Comparison of ENCODE assay signal across 23 cellular contexts in the genomic region with DNA sequence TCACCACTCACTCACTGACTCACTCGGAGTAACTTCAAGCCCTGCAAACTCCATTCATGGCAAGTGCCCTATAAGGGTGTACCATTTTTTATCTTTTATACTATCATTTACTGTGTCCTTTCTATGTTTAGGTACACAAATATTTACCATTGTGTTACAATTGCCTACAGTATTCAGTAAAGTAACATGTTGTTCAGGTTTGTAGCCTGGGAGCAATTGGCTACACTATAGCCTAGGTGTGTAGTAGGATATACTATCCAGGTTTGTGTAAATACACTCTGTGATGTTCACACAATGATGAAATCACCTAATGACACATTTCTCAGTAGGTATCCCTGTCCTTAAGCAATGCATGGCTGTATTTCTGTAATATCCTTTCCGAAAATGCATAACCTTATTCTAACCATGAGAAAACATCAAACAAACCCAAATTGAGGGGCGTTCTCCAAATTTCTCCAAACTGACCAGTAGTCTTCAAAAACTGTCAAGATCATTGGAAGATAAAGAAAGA.
"Had no signal": no experiment of that assay in that cellular context is flagged by ENCODE, and none has a peak within 500 bp of the region (broad histone marks: within the 10 kb centered on the region; RNA-seq: fewer than 3 reads in every experiment).

No MANE protein-coding gene starts in this region.

- H3K27ac ChIP-seq: coronary artery, lower lobe of right lung, ovary, stomach, thyroid gland had no signal

- H3K36me3 ChIP-seq: lower lobe of right lung, ovary, stomach, thyroid gland had no signal

- H3K27me3 ChIP-seq: ovary, thyroid gland had no signal

- H3K9me3 ChIP-seq: lower lobe of right lung, ovary, stomach, thyroid gland had no signal

- FAIRE-seq: endometrium, frontal cortex had no signal

- H3K4me2 ChIP-seq: smooth muscle cell had no signal

- H3K4me1 ChIP-seq: lower lobe of right lung, stomach, thyroid gland had no signal

- DNase-seq: dermis blood vessel endothelial cell; effector memory CD8-positive, alpha-beta T cell; hypothalamus; immature natural killer cell; islet precursor cell; kidney glomerular epithelial cell; left ventricle myocardium superior; lower lobe of right lung; natural killer cell; occipital lobe; ovary; stimulated activated CD4-positive, alpha-beta T cell treated with anti-CD3 and anti-CD28 coated beads, Interleukin-12 subunit alpha, Interleukin-12 subunit beta, amount 100 ng/mL, for 4 hours; stimulated activated CD4-positive, alpha-beta T cell treated with anti-CD3 and anti-CD28 coated beads, Interleukin-1b, Interleukin-23, amount 100 ng/mL, for 48 hours; stimulated activated CD4-positive, alpha-beta T cell treated with anti-CD3 and anti-CD28 coated beads, Interleukin-4, amount 100 ng/mL, for 1 hour; stimulated activated CD8-positive, alpha-beta memory T cell treated with anti-CD3 and anti-CD28 coated beads, Interleukin-4, amount 100 ng/mL, for 48 hours; stimulated activated naive CD4-positive, alpha-beta T cell treated with Interleukin-2 at 50 U/mL for 16 hours; stomach; thyroid gland had no signal

- ATAC-seq: effector memory CD8-positive, alpha-beta T cell; left ventricle myocardium superior; lower lobe of right lung; natural killer cell; sciatic nerve had no signal

- H3K4me3 ChIP-seq: coronary artery, lower lobe of right lung, ovary, smooth muscle cell, stomach, thyroid gland had no signal
